In genomic region chr6:119669228-119669627, GRCh38 we compare ENCODE assay signal across 24 cellular contexts.
DNase-seq lines count a peak whose midpoint lies in the region; ATAC-seq and TF ChIP-seq lines count a peak whose summit lies in the region.
"Had no signal": no experiment of that assay in that cellular context is flagged by ENCODE, and none has a peak within 500 bp of the region (broad histone marks: within the 10 kb centered on the region; RNA-seq: fewer than 3 reads in every experiment).

No MANE protein-coding gene starts in this region.

- no peak for TF ChIP-seq POLR2A in thyroid gland (IDR thresholded peaks at IDR 0.05)

- H3K27me3 ChIP-seq in thyroid gland = no peaks in the 10 kb centered on the region
- H3K27me3 ChIP-seq: ascending aorta, esophagus squamous epithelium, SJCRH30 had no signal

- H3K36me3 ChIP-seq in thyroid gland = no peaks in the 10 kb centered on the region
- H3K36me3 ChIP-seq in mucosa of descending colon (ENCODE audit: low read depth) = no peaks in the 10 kb centered on the region
- H3K36me3 ChIP-seq: ascending aorta, esophagus squamous epithelium, SJCRH30 had no signal

- TF ChIP-seq CTCF in thyroid gland (IDR thresholded peaks at IDR 0.05) (no peak), mucosa of descending colon (IDR thresholded peaks at IDR 0.05) (no peak)

- H3K4me3 ChIP-seq in thyroid gland (replicated peaks in 1 of 3) (no peak overlapping the region), mucosa of descending colon (no peak overlapping the region)
- H3K4me3 ChIP-seq: ascending aorta, esophagus squamous epithelium, SJCRH30 had no signal

- no peaks in the 10 kb centered on the region for H3K9me3 ChIP-seq in thyroid gland
- H3K9me3 ChIP-seq in mucosa of descending colon = no peaks in the 10 kb centered on the region
- H3K9me3 ChIP-seq: ascending aorta, esophagus squamous epithelium, SJCRH30 had no signal

- no peaks in the 10 kb centered on the region for H3K4me1 ChIP-seq in thyroid gland
- H3K4me1 ChIP-seq in mucosa of descending colon (ENCODE audit: low read depth) = no peaks in the 10 kb centered on the region
- H3K4me1 ChIP-seq: ascending aorta, esophagus squamous epithelium had no signal

- H3K27ac ChIP-seq in thyroid gland = no peak overlapping the region
- H3K27ac ChIP-seq: ascending aorta, esophagus squamous epithelium, SJCRH30 had no signal

- intact Hi-C loops in thyroid gland (cut with DNase I) (no loop called here), mucosa of descending colon (cut with DNase I, micrococcal nuclease) (no loop called here)

- ATAC-seq in mucosa of descending colon = no peak
- ATAC-seq: CD8-positive, alpha-beta T cell; left ventricle myocardium superior had no signal

- DNase-seq in CD1c-positive myeloid dendritic cell (ENCODE audit: extremely low spot score) (peak; percentile 66), HCEC 1CT (peak; percentile 22), OCI-M1 (lab: John Stamatoyannopoulos, UW) (peak; percentile 62), hepatic stellate cell (ENCODE audit: low spot score) (peak; percentile 2), DMS 273 treated with DMSO at 0.1 percent for 48 hours (lab: John Stamatoyannopoulos, UW) (no peak), thyroid gland (no peak), mucosa of descending colon (no peak)
- DNase-seq in stimulated activated CD4-positive, alpha-beta T cell treated with anti-CD3 and anti-CD28 coated beads, Interleukin-4, amount 100 ng/mL, for 4 hours = no peak
- DNase-seq: activated CD4-positive, alpha-beta memory T cell treated with anti-CD3 and anti-CD28 coated beads, Interleukin-2, amount 10 ng/mL, durations not matched to agents 7 days and 5 days; activated naive CD4-positive, alpha-beta T cell treated with anti-CD3 and anti-CD28 coated beads, Interleukin-2, amount 50 U/mL, for 16 hours; activated T-cell treated with anti-CD3 and anti-CD28 coated beads, Interleukin-2, amount 50 U/mL, for 24 hours; CD8-positive, alpha-beta T cell; cerebellar nuclear complex; DMS79; effector CD8-positive, alpha-beta T cell; esophagus squamous epithelium; glutamatergic neuron; left ventricle myocardium superior; NCI-H1048; NCI-H2081; NCI-H524 treated with DMSO at 0.1 percent for 48 hours; retina; SJCRH30 had no signal

Comparison
In these comparisons a context has a peak if more than half of its experiments do, and no peak if none do; other contexts are left out.
1. DNase-seq: peak in CD1c-positive myeloid dendritic cell (single experiment), HCEC 1CT (single experiment), OCI-M1 (single experiment) and hepatic stellate cell (single experiment); none in DMS 273 treated with DMSO at 0.1 percent for 48 hours (single experiment), stimulated activated CD4-positive, alpha-beta T cell treated with anti-CD3 and anti-CD28 coated beads, Interleukin-4, amount 100 ng/mL, for 4 hours (0 of 2), thyroid gland (0 of 2) and mucosa of descending colon (0 of 3).